ENCODE assay signal across 18 cellular contexts in genomic region chr2:230492107-230492506, GRCh38.
DNase-seq lines count a peak whose midpoint lies in the region; ATAC-seq and TF ChIP-seq lines count a peak whose summit lies in the region.
"Had no signal": no experiment of that assay in that cellular context is flagged by ENCODE, and none has a peak within 500 bp of the region (broad histone marks: within the 10 kb centered on the region; RNA-seq: fewer than 3 reads in every experiment).

No MANE protein-coding gene starts in this region.

- CTCF ChIA-PET in activated B cell treated with CpG ODN at 0.5 μM for 24 hours (lab: Charles Lee) = no interaction called here

- no peak for DNase-seq in T-helper 2 cell treated with Interferon-gamma antibody and Interleukin-4, amounts not matched to agents 5 μg/mL and 100 μg/mL, for 36 hours (ENCODE audit: low spot score)
- no peak for DNase-seq in T-helper 2 cell
- DNase-seq in ELF-1 (ENCODE audit: low read depth, low spot score) = peak; percentile 10
- DNase-seq in activated B cell treated with CpG ODN at 0.5 μM for 24 hours = no peak
- DNase-seq in memory B cell (ENCODE audit: low spot score in 2 of 2) = no peak
- no peak for DNase-seq in DMS114 treated with DMSO at 0.1 percent for 48 hours (lab: John Stamatoyannopoulos, UW; ENCODE audit: unreplicated experiment)
- DNase-seq in NCI-H128 (lab: John Stamatoyannopoulos, UW; ENCODE audit: unreplicated experiment) = no peak
- DNase-seq: 8988T; CD4-positive, alpha-beta memory T cell; DND-41; GDM1; GM23248; NCI-H1105 treated with DMSO at 0.1 percent for 48 hours; NCI-H187 treated with DMSO at 0.1 percent for 48 hours; NCI-H510A treated with DMSO at 0.1 percent for 48 hours; NCI-H82 had no signal

- H3K4me3 Mint-ChIP-seq in T-helper 2 cell treated with Interferon-gamma antibody and Interleukin-4, amounts not matched to agents 5 μg/mL and 100 μg/mL, for 36 hours = no peak overlapping the region
- no peak overlapping the region for H3K4me3 Mint-ChIP-seq in activated B cell treated with CpG ODN at 0.5 μM for 24 hours
- no peak overlapping the region for H3K4me3 Mint-ChIP-seq in memory B cell

- peak overlapping the region; percentile 7 for H3K27ac Mint-ChIP-seq in T-helper 2 cell treated with Interferon-gamma antibody and Interleukin-4, amounts not matched to agents 5 μg/mL and 100 μg/mL, for 36 hours
- H3K27ac Mint-ChIP-seq in activated B cell treated with CpG ODN at 0.5 μM for 24 hours = peak overlapping the region; percentile 51
- peak overlapping the region; percentile 5 for H3K27ac Mint-ChIP-seq in memory B cell

- peaks cover 13% of the 10 kb centered on the region for H3K4me1 Mint-ChIP-seq in T-helper 2 cell treated with Interferon-gamma antibody and Interleukin-4, amounts not matched to agents 5 μg/mL and 100 μg/mL, for 36 hours (ENCODE audit: low read depth)
- H3K4me1 Mint-ChIP-seq in activated B cell treated with CpG ODN at 0.5 μM for 24 hours = peaks cover 49% of the 10 kb centered on the region
- H3K4me1 Mint-ChIP-seq in memory B cell = peaks cover 38% of the 10 kb centered on the region

- intact Hi-C loops in activated B cell treated with CpG ODN at 0.5 μM for 24 hours (cut with micrococcal nuclease) = no loop called here

- TF ChIP-seq CTCF in activated B cell treated with CpG ODN at 0.5 μM for 24 hours (IDR thresholded peaks at IDR 0.05) = no peak

- POLR2A ChIA-PET in activated B cell treated with CpG ODN at 0.5 μM for 24 hours (lab: Charles Lee) = no interaction called here

- peaks cover 91% of the 10 kb centered on the region for H3K36me3 Mint-ChIP-seq in T-helper 2 cell treated with Interferon-gamma antibody and Interleukin-4, amounts not matched to agents 5 μg/mL and 100 μg/mL, for 36 hours (ENCODE audit: low read depth)
- H3K36me3 Mint-ChIP-seq in activated B cell treated with CpG ODN at 0.5 μM for 24 hours (ENCODE audit: low read depth) = peaks cover 86% of the 10 kb centered on the region
- peaks cover 72% of the 10 kb centered on the region for H3K36me3 Mint-ChIP-seq in memory B cell

- H3K9me3 Mint-ChIP-seq in T-helper 2 cell treated with Interferon-gamma antibody and Interleukin-4, amounts not matched to agents 5 μg/mL and 100 μg/mL, for 36 hours = peaks cover 38% of the 10 kb centered on the region
- H3K9me3 Mint-ChIP-seq in activated B cell treated with CpG ODN at 0.5 μM for 24 hours (peaks cover 13% of the 10 kb centered on the region), memory B cell (peaks cover 7% of the 10 kb centered on the region)

- H3K27me3 Mint-ChIP-seq in T-helper 2 cell treated with Interferon-gamma antibody and Interleukin-4, amounts not matched to agents 5 μg/mL and 100 μg/mL, for 36 hours (ENCODE audit: low read depth) = no peaks in the 10 kb centered on the region
- no peaks in the 10 kb centered on the region for H3K27me3 Mint-ChIP-seq in activated B cell treated with CpG ODN at 0.5 μM for 24 hours
- no peaks in the 10 kb centered on the region for H3K27me3 Mint-ChIP-seq in memory B cell
- H3K27me3 Mint-ChIP-seq: CD4-positive, alpha-beta memory T cell had no signal

- ATAC-seq in activated B cell treated with CpG ODN at 0.5 μM for 24 hours (ENCODE audit: low read depth) (no peak), memory B cell (ENCODE audit: low read depth) (no peak), HG02642 (IDR thresholded peaks at IDR 0.05; ENCODE audit: poor library complexity, unreplicated experiment) (no peak)
- ATAC-seq: HCT116 had no signal
